28 cellular contexts compared by ENCODE assay signal in the genomic region with DNA sequence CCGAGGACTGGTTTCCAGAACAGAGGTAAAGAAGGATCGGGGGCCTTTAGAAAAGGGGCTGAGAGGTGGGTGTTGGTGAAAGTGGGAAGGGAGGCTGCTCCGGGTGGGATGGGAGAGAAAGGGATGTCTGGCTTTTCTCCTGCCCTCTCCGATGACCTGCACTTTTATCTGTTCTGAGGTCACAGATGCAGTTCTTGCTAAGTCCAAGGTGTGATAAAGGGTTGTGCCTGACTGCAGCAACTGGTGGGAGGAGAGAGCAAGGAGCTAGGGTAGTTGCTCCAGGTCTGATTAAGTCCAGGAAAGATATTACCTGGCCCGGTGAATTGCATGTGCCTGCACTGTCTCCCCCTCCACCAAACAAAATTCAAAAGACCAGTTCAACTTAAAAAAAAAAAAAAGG.
DNase-seq lines count a peak whose midpoint lies in the region; ATAC-seq, FAIRE-seq and TF ChIP-seq lines count a peak whose summit lies in the region.
"Had no signal": no experiment of that assay in that cellular context is flagged by ENCODE, and none has a peak within 500 bp of the region (broad histone marks: within the 10 kb centered on the region; RNA-seq: fewer than 3 reads in every experiment).

No MANE protein-coding gene starts in this region.

- no peaks in the 10 kb centered on the region for H3K9me3 Mint-ChIP-seq in activated T-cell treated with anti-CD3 and anti-CD28 coated beads, Interleukin-2, amount 50 U/mL, for 24 hours
- H3K9me3 Mint-ChIP-seq: CD4-positive, alpha-beta memory T cell; CD8-positive, alpha-beta memory T cell had no signal

- H3K79me1 ChIP-seq in mesenchymal stem cell (replicated peaks; ENCODE audit: low read length, poor library complexity, severe bottlenecking): no peaks in the 10 kb centered on the region

- no peak for TF ChIP-seq RAD21 in HepG2 (CRISPR knock-in tag; IDR thresholded peaks at IDR 0.05)

- no peaks in the 10 kb centered on the region for H3K4me1 Mint-ChIP-seq in activated T-cell treated with anti-CD3 and anti-CD28 coated beads, Interleukin-2, amount 50 U/mL, for 24 hours (ENCODE audit: low read depth)
- H3K4me1 Mint-ChIP-seq: CD4-positive, alpha-beta memory T cell; CD4-positive, CD25-positive, alpha-beta regulatory T cell; CD8-positive, alpha-beta memory T cell had no signal

- 69% methylated on average over 5 of the region's 5 CpGs for WGBS in HepG2 (ENCODE audit: low lambda C conversion rate)
- 61% methylated on average over 5 of the region's 5 CpGs for WGBS in right lobe of liver (ENCODE audit: insufficient coverage, low coverage, low lambda C conversion rate, missing lambda C conversion rate)
- 56% methylated on average over 4 of the region's 5 CpGs for WGBS in mesenchymal stem cell
- 86 to 93% methylated on average over 5 of the region's 5 CpGs for WGBS in esophagus squamous epithelium, 2 donors

- H3K27ac ChIP-seq in HepG2 (ENCODE audit: extremely low read length, insufficient read depth, low read length): no peak overlapping the region
- H3K27ac ChIP-seq in right lobe of liver: no peak overlapping the region
- no peak overlapping the region for H3K27ac ChIP-seq in mesenchymal stem cell (ENCODE audit: low read length, poor library complexity, severe bottlenecking)
- no peak overlapping the region for H3K27ac ChIP-seq in esophagus squamous epithelium
- H3K27ac ChIP-seq: 22Rv1, BLaER1 had no signal

- H3K36me3 Mint-ChIP-seq in activated T-cell treated with anti-CD3 and anti-CD28 coated beads, Interleukin-2, amount 50 U/mL, for 24 hours (ENCODE audit: low read depth): no peaks in the 10 kb centered on the region
- H3K36me3 Mint-ChIP-seq: CD14-positive monocyte; CD4-positive, alpha-beta memory T cell; CD4-positive, CD25-positive, alpha-beta regulatory T cell; CD8-positive, alpha-beta memory T cell had no signal

- no peak overlapping the region for H3K4me3 ChIP-seq in HepG2 (replicated peaks in 1 of 3; ENCODE audit: insufficient read depth in 1 of 3, low read depth in 2 of 3, low read length in 3 of 3)
- H3K4me3 ChIP-seq in right lobe of liver: no peak overlapping the region
- no peak overlapping the region for H3K4me3 ChIP-seq in mesenchymal stem cell (ENCODE audit: insufficient read depth in 1 of 2, low read depth in 1 of 2, low read length in 2 of 2)
- H3K4me3 ChIP-seq in esophagus squamous epithelium: no peak overlapping the region
- H3K4me3 ChIP-seq: BLaER1 had no signal

- H3K4ac ChIP-seq in mesenchymal stem cell (ENCODE audit: low read depth in 1 of 2, low read length in 2 of 2): no peak overlapping the region

- H3K4me2 ChIP-seq in HepG2 (ENCODE audit: low read depth, low read length) (no peak overlapping the region), mesenchymal stem cell (ENCODE audit: low read length, poor library complexity, severe bottlenecking) (no peak overlapping the region)
- H3K4me2 ChIP-seq: BLaER1 had no signal

- TF ChIP-seq EP300 in HepG2 (IDR thresholded peaks at IDR 0.05; ENCODE audit: low read depth in 2 of 2, low read length in 2 of 2) (no peak), HepG2 (CRISPR knock-in tag; IDR thresholded peaks at IDR 0.05; ENCODE audit: borderline replicate concordance) (no peak)

- peaks cover 35% of the 10 kb centered on the region for H3K4me1 ChIP-seq in HepG2 (ENCODE audit: insufficient read depth, low read length)
- no peaks in the 10 kb centered on the region for H3K4me1 ChIP-seq in right lobe of liver
- no peaks in the 10 kb centered on the region for H3K4me1 ChIP-seq in mesenchymal stem cell (ENCODE audit: control insufficient read depth, insufficient read depth, low read depth, low read length)
- no peaks in the 10 kb centered on the region for H3K4me1 ChIP-seq in esophagus squamous epithelium
- H3K4me1 ChIP-seq: BE2C had no signal

- H3K23ac ChIP-seq in mesenchymal stem cell (ENCODE audit: low read length in 2 of 2): no peak overlapping the region

- H3K18ac ChIP-seq in mesenchymal stem cell (ENCODE audit: low read depth in 1 of 2, low read length in 2 of 2): no peak overlapping the region

- TF ChIP-seq POLR2A in HepG2 (IDR thresholded peaks at IDR 0.05; ENCODE audit: insufficient read depth in 1 of 2, low read depth in 2 of 2, low read length in 2 of 2) (no peak), right lobe of liver (IDR thresholded peaks at IDR 0.05) (no peak), esophagus squamous epithelium (IDR thresholded peaks at IDR 0.05) (no peak)

- CTCF ChIA-PET in HepG2 (lab: Yijun Ruan, JAX; ENCODE audit: low intra/inter-chr PET ratio, low total read pairs): no interaction called here

- no peaks in the 10 kb centered on the region for H3K36me3 ChIP-seq in HepG2 (replicated peaks in 1 of 2; ENCODE audit: control insufficient read depth in 1 of 2, insufficient read depth in 2 of 2, low read length in 2 of 2)
- H3K36me3 ChIP-seq in right lobe of liver: no peaks in the 10 kb centered on the region
- H3K36me3 ChIP-seq in mesenchymal stem cell (ENCODE audit: control insufficient read depth in 1 of 2, insufficient read depth in 2 of 2, low read depth in 1 of 2, low read length in 2 of 2): no peaks in the 10 kb centered on the region
- H3K36me3 ChIP-seq in esophagus squamous epithelium: no peaks in the 10 kb centered on the region
- H3K36me3 ChIP-seq: BE2C, BLaER1 had no signal

- no TSS peak for BruUV-seq in HepG2 (replicated peaks; lab: Mats Ljungman, UMichigan)

- no peak overlapping the region for H2AK5ac ChIP-seq in mesenchymal stem cell (ENCODE audit: low read length, severe bottlenecking)

- H4K8ac ChIP-seq in mesenchymal stem cell (ENCODE audit: low read length): no peak overlapping the region

- H3K14ac ChIP-seq in mesenchymal stem cell (ENCODE audit: low read length in 2 of 2): no peak overlapping the region

- peaks cover 47% of the 10 kb centered on the region for H3K27me3 Mint-ChIP-seq in activated T-cell treated with anti-CD3 and anti-CD28 coated beads, Interleukin-2, amount 50 U/mL, for 24 hours

- intact Hi-C loops in HepG2 (cut with micrococcal nuclease; ENCODE audit: unreplicated experiment) (no loop called here), right lobe of liver (cut with DNase I) (no loop called here), esophagus squamous epithelium (cut with DNase I) (no loop called here)

- H3K9ac ChIP-seq in HepG2 (ENCODE audit: insufficient read depth, low read depth, low read length) (no peak overlapping the region), mesenchymal stem cell (ENCODE audit: low read length) (no peak overlapping the region)
- H3K9ac ChIP-seq: BLaER1 had no signal

- H2BK120ac ChIP-seq in mesenchymal stem cell (ENCODE audit: low read depth, low read length): no peak overlapping the region

- H3K27ac Mint-ChIP-seq in activated T-cell treated with anti-CD3 and anti-CD28 coated beads, Interleukin-2, amount 50 U/mL, for 24 hours: no peak overlapping the region
- H3K27ac Mint-ChIP-seq: CD14-positive monocyte; CD4-positive, alpha-beta memory T cell; CD4-positive, CD25-positive, alpha-beta regulatory T cell; CD8-positive, alpha-beta memory T cell had no signal

- no peak overlapping the region for H2BK12ac ChIP-seq in mesenchymal stem cell (ENCODE audit: low read length in 2 of 2)

- no peaks in the 10 kb centered on the region for H3K27me3 ChIP-seq in HepG2 (ENCODE audit: control insufficient read depth in 1 of 2, insufficient read depth in 2 of 2, low read length in 2 of 2)
- H3K27me3 ChIP-seq in right lobe of liver: no peaks in the 10 kb centered on the region
- H3K27me3 ChIP-seq in mesenchymal stem cell (ENCODE audit: control insufficient read depth in 1 of 2, insufficient read depth in 1 of 2, low read length in 2 of 2): no peaks in the 10 kb centered on the region
- H3K27me3 ChIP-seq in esophagus squamous epithelium: no peaks in the 10 kb centered on the region
- H3K27me3 ChIP-seq: BE2C, BLaER1 had no signal

- no peak overlapping the region for H2AFZ ChIP-seq in HepG2 (ENCODE audit: low read length)
- H2AFZ ChIP-seq in mesenchymal stem cell (ENCODE audit: low read depth, low read length): no peak overlapping the region

- no peaks in the 10 kb centered on the region for H4K20me1 ChIP-seq in HepG2 (ENCODE audit: insufficient read depth, low read length)
- H4K20me1 ChIP-seq: BLaER1 had no signal

- H4K91ac ChIP-seq in mesenchymal stem cell (ENCODE audit: low read length): peak overlapping the region; percentile 50

- in situ Hi-C loops in HepG2 (cut with HindIII; ENCODE audit: extremely low pct_ligation_motif_present, low pct_unique_long_range_greater_than_20kb): no loop called here

- H3K79me2 ChIP-seq in HepG2 (ENCODE audit: insufficient read depth, low read length): no peaks in the 10 kb centered on the region

- H3K4me3 Mint-ChIP-seq in activated T-cell treated with anti-CD3 and anti-CD28 coated beads, Interleukin-2, amount 50 U/mL, for 24 hours: no peak overlapping the region
- H3K4me3 Mint-ChIP-seq: CD4-positive, alpha-beta memory T cell; CD4-positive, CD25-positive, alpha-beta regulatory T cell; CD8-positive, alpha-beta memory T cell had no signal

- DNase-seq in HepG2 (ENCODE audit: low spot score) (no peak), right lobe of liver (no peak), SK-N-DZ (ENCODE audit: low spot score) (peak; percentile 42), mesenchymal stem cell (no peak), esophagus squamous epithelium (lab: John Stamatoyannopoulos, UW) (no peak)
- DNase-seq in activated T-cell treated with anti-CD3 and anti-CD28 coated beads, Interleukin-2, amount 50 U/mL, for 24 hours: no peak
- DNase-seq: ACHN; BE2C; C1 segment of cervical spinal cord; CD4-positive, alpha-beta memory T cell; CD4-positive, CD25-positive, alpha-beta regulatory T cell; CD8-positive, alpha-beta memory T cell; COR-L47; DMS 273 treated with DMSO at 0.1 percent for 48 hours; DMS153; DMS53; DMS79; DND-41; EL; GF-D8 had no signal

- POLR2A ChIA-PET in HepG2 (lab: Yijun Ruan, JAX): no interaction called here

- TF ChIP-seq CTCF in HepG2 (CRISPR knock-in tag; IDR thresholded peaks at IDR 0.05) (no peak), right lobe of liver (IDR thresholded peaks at IDR 0.05) (no peak), esophagus squamous epithelium (IDR thresholded peaks at IDR 0.05) (no peak)

- ATAC-seq in HepG2 (no peak), right lobe of liver (no peak), GM21717 (IDR thresholded peaks at IDR 0.05; ENCODE audit: unreplicated experiment) (no peak)

- FAIRE-seq in HepG2 (lab: Jason Lieb, UNC): no peak
- FAIRE-seq: A204.1, G401.6, GM12891, GM19239 had no signal

- H2BK15ac ChIP-seq in mesenchymal stem cell (ENCODE audit: low read depth, poor library complexity, severe bottlenecking): no peak overlapping the region

- no peaks in the 10 kb centered on the region for H3K9me3 ChIP-seq in HepG2 (ENCODE audit: low read length)
- no peaks in the 10 kb centered on the region for H3K9me3 ChIP-seq in right lobe of liver
- no peaks in the 10 kb centered on the region for H3K9me3 ChIP-seq in mesenchymal stem cell (ENCODE audit: control insufficient read depth, low read length)
- no peaks in the 10 kb centered on the region for H3K9me3 ChIP-seq in esophagus squamous epithelium
- H3K9me3 ChIP-seq: BE2C had no signal

- no peak overlapping the region for H2BK5ac ChIP-seq in mesenchymal stem cell (ENCODE audit: low read depth, low read length, poor library complexity, severe bottlenecking)

TF ChIP-seq in HepG2, 621 proteins besides CTCF, POLR2A, EP300 and RAD21 (continues in another document):
- no peak for TF ChIP-seq ZNF563 (CRISPR knock-in tag; IDR thresholded peaks at IDR 0.05)
- TF ChIP-seq ZNF776 (CRISPR knock-in tag; IDR thresholded peaks at IDR 0.05): no peak
